1 cellular context compared by ENCODE assay signal in genomic region chr21:31711326-31711725, GRCh38.
TF ChIP-seq lines count a peak whose summit lies in the region.

No MANE protein-coding gene starts in this region.

TF ChIP-seq in SK-N-SH, 30 proteins besides CTCF, POLR2A, EP300 and RAD21 (continued from another document):
- TF ChIP-seq, protein P1, sequence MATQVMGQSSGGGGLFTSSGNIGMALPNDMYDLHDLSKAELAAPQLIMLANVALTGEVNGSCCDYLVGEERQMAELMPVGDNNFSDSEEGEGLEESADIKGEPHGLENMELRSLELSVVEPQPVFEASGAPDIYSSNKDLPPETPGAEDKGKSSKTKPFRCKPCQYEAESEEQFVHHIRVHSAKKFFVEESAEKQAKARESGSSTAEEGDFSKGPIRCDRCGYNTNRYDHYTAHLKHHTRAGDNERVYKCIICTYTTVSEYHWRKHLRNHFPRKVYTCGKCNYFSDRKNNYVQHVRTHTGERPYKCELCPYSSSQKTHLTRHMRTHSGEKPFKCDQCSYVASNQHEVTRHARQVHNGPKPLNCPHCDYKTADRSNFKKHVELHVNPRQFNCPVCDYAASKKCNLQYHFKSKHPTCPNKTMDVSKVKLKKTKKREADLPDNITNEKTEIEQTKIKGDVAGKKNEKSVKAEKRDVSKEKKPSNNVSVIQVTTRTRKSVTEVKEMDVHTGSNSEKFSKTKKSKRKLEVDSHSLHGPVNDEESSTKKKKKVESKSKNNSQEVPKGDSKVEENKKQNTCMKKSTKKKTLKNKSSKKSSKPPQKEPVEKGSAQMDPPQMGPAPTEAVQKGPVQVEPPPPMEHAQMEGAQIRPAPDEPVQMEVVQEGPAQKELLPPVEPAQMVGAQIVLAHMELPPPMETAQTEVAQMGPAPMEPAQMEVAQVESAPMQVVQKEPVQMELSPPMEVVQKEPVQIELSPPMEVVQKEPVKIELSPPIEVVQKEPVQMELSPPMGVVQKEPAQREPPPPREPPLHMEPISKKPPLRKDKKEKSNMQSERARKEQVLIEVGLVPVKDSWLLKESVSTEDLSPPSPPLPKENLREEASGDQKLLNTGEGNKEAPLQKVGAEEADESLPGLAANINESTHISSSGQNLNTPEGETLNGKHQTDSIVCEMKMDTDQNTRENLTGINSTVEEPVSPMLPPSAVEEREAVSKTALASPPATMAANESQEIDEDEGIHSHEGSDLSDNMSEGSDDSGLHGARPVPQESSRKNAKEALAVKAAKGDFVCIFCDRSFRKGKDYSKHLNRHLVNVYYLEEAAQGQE (IDR thresholded peaks at IDR 0.05; ENCODE audit: low read depth, low read length) = no peak
